ENCODE assay signal across 8 cellular contexts in genomic region chr22:46068908-46069481, GRCh38.
DNase-seq lines count a peak whose midpoint lies in the region; ATAC-seq, FAIRE-seq and TF ChIP-seq lines count a peak whose summit lies in the region.

No MANE protein-coding gene starts in this region.

- DNase-seq in A172 (ENCODE audit: low spot score) (peak; percentile 54), GM12891 (ENCODE audit: insufficient read length, low spot score) (no peak), head of caudate nucleus (peak in 25 of 42 donors; percentile 6 to 59 (median 36)), small intestine (peak; percentile 53), putamen (ENCODE audit: low spot score) (no peak), NCI-H82 treated with DMSO at 0.1 percent for 48 hours (lab: John Stamatoyannopoulos, UW; ENCODE audit: unreplicated experiment) (no peak)

- H3K27me3 ChIP-seq in small intestine (ENCODE audit: control insufficient read depth in 2 of 2, insufficient read depth in 2 of 2, low read length in 2 of 2): no peaks in the 10 kb centered on the region

- H3K4me3 ChIP-seq in small intestine (ENCODE audit: low read depth in 1 of 2, low read length in 2 of 2): peak overlapping the region; percentile 7 to 88

- no peaks in the 10 kb centered on the region for H3K36me3 ChIP-seq in small intestine (ENCODE audit: control insufficient read depth in 2 of 2, insufficient read depth in 2 of 2, low read length in 2 of 2)

- TF ChIP-seq CTCF in VCaP (conservative IDR thresholded peaks at IDR 0.05): no peak

- no peak for ATAC-seq in HG03442 (IDR thresholded peaks at IDR 0.05; ENCODE audit: unreplicated experiment)

- intact Hi-C loops in head of caudate nucleus (cut with DNase I): no loop called here

- TF ChIP-seq POLR2A in GM12891 (IDR thresholded peaks at IDR 0.05; ENCODE audit: low read depth, low read length): no peak

- H3K27ac ChIP-seq in VCaP: peak overlapping the region; percentile 93
- peak overlapping the region; percentile 98 to 100 for H3K27ac ChIP-seq in small intestine (ENCODE audit: low read depth in 1 of 2, low read length in 1 of 2)

- no peaks in the 10 kb centered on the region for H3K9me3 ChIP-seq in small intestine (ENCODE audit: control insufficient read depth, low read depth)

- FAIRE-seq in GM12891 (lab: Jason Lieb, UNC) (peak; percentile 35), small intestine (lab: Jason Lieb, UNC) (no peak)

- WGBS in small intestine, 3 donors: 9 to 16% (median 11%) methylated on average over 8 of the region's 8 CpGs

- peaks cover 0 to 4% of the 10 kb centered on the region in 2 donors for H3K4me1 ChIP-seq in small intestine (ENCODE audit: control insufficient read depth in 2 of 2, insufficient read depth in 1 of 2, low read depth in 1 of 2, low read length in 1 of 2)

TF ChIP-seq in GM12891, 5 proteins besides CTCF, POLR2A, EP300 and RAD21:
- TF ChIP-seq PAX5 (IDR thresholded peaks at IDR 0.05; ENCODE audit: insufficient read depth, low read length, severe bottlenecking): no peak
TF ChIP-seq in GM12891: peak in this region for 0.

Comparison
In these comparisons a context has a peak if more than half of its experiments do, and no peak if none do; other contexts are left out.
1. DNase-seq: peak in A172 (single experiment), head of caudate nucleus (25 of 42) and small intestine (single experiment); none in GM12891 (single experiment), putamen (single experiment) and NCI-H82 treated with DMSO at 0.1 percent for 48 hours (single experiment).